ENCODE assay signal across 19 cellular contexts in the genomic region with DNA sequence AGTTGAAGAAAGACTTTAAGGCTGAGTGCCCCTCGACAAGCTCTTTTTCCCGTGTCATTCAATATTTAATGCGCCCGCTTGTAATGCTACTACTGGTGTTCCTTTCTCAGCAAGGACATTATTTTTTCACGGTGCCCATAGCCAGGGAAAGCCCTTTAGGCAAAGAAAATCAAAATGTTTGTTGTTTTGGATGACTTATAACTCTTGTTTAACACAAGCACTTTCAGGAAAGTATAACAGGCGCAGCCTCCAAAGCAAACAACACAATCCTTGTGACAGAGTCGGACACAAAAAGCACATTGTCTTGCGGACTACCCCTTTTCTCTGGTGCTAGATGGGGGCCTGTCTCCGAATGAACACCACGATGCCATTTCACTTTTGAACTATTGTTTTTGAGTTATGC. TPM values are rescaled to one million over a fixed set of nuclear protein-coding genes. Genes with fewer than 3 reads are reported as not detected.
DNase-seq lines count a peak whose midpoint lies in the region; ATAC-seq, FAIRE-seq and TF ChIP-seq lines count a peak whose summit lies in the region.
"Had no signal": no experiment of that assay in that cellular context is flagged by ENCODE, and none has a peak within 500 bp of the region (broad histone marks: within the 10 kb centered on the region; RNA-seq: fewer than 3 reads in every experiment).

No MANE protein-coding gene starts in this region.

- WGBS in H9 (ENCODE audit: extremely low coverage, insufficient read length, low lambda C conversion rate), result no CpG with 5 or more reads among the region's 10 CpGs
- 6% methylated on average over 10 of the region's 10 CpGs; no CpG with 5 or more reads in 1 of the 2 experiments for WGBS in H1 (ENCODE audit: extremely low coverage in 1 of 2, insufficient coverage in 1 of 2, insufficient read length in 1 of 2, insufficient replicate concordance in 2 of 2, low coverage in 1 of 2, low lambda C conversion rate in 2 of 2, missing lambda C conversion rate in 1 of 2), 2 experiments

- POLR2A ChIA-PET in H1 (lab: Charles Lee; ENCODE audit: partially characterized antibody), result interaction anchor here (1.0 to 8.9 kb wide), 11 partner anchors 7 to 301 kb away, joined by 3 to 80 read pairs (median 19); partner anchors contain the start of genes ZIC2 and ZIC5

- no peak overlapping the region for H3K56ac ChIP-seq in H9 (ENCODE audit: insufficient read length, low read depth, low read length)
- H3K56ac ChIP-seq in H1 (replicated peaks; ENCODE audit: insufficient read length, low read depth, low read length), result no peak overlapping the region

- H3K18ac ChIP-seq in H9 (ENCODE audit: insufficient read length, low read depth, low read length), result no peak overlapping the region
- H3K18ac ChIP-seq in H1 (ENCODE audit: extremely low read depth, low read length), result peak overlapping the region; percentile 6

- no peaks in the 10 kb centered on the region for H4K20me1 ChIP-seq in H9 (ENCODE audit: control insufficient read depth, insufficient read depth, insufficient read length)
- peaks cover 2 to 4% of the 10 kb centered on the region in 2 experiments for H4K20me1 ChIP-seq in H1 (replicated peaks in 1 of 2; ENCODE audit: control insufficient read depth in 1 of 2, insufficient read depth in 2 of 2, low read length in 2 of 2)

- H3K36me3 Mint-ChIP-seq in H9 (ENCODE audit: insufficient read depth in 1 of 3, low read depth in 3 of 3) (peaks cover 5 to 7% (median 6%) of the 10 kb centered on the region in 3 experiments), nephron (ENCODE audit: low read depth) (no peaks in the 10 kb centered on the region)

- TF ChIP-seq POLR2A in H1 (IDR thresholded peaks at IDR 0.05; ENCODE audit: control extremely low read depth in 1 of 2, low read depth in 2 of 2, low read length in 2 of 2), result no peak

- H3K4me1 ChIP-seq in H9 (ENCODE audit: insufficient read depth, low read length), result peaks cover 4% of the 10 kb centered on the region; the same call in 1 of the 2 replicates
- H3K4me1 ChIP-seq in H1 (replicated peaks in 1 of 4; ENCODE audit: control insufficient read depth in 3 of 4, insufficient read depth in 4 of 4, low read length in 3 of 4), result peaks cover 9 to 39% (median 23%) of the 10 kb centered on the region in 4 experiments
- peaks cover 0 to 33% of the 10 kb centered on the region in 2 donors for H3K4me1 ChIP-seq in right atrium auricular region
- H3K4me1 ChIP-seq: parathyroid adenoma had no signal

- H3K36me3 ChIP-seq in H1 (ENCODE audit: control insufficient read depth in 2 of 4, insufficient read depth in 4 of 4, low read length in 3 of 4), result peaks cover 0 to 14% (median 5%) of the 10 kb centered on the region in 4 experiments; a peak in 3 of 8 replicates
- H3K36me3 ChIP-seq in right atrium auricular region, result no peaks in the 10 kb centered on the region
- H3K36me3 ChIP-seq: heart right ventricle had no signal

- H3K27me3 Mint-ChIP-seq in H9 (ENCODE audit: low read depth) (peaks cover 80% of the 10 kb centered on the region), nephron (ENCODE audit: low read depth) (peaks cover 100% of the 10 kb centered on the region)

- peak overlapping the region; percentile 36 to 69 (median 54) for H3K4me3 ChIP-seq in H1 (ENCODE audit: extremely low read depth in 1 of 4, insufficient read depth in 2 of 4, low read depth in 3 of 4, low read length in 4 of 4)
- H3K4me3 ChIP-seq in right atrium auricular region, result no peak overlapping the region

- H3K4me1 Mint-ChIP-seq in H9 (peaks cover 66 to 69% of the 10 kb centered on the region in 2 experiments), nephron (peaks cover 35% of the 10 kb centered on the region)

- H3K79me1 ChIP-seq in H9 (ENCODE audit: insufficient read depth, low read depth, low read length, poor library complexity, severe bottlenecking) (no peaks in the 10 kb centered on the region), H1 (ENCODE audit: low read depth, low read length) (no peaks in the 10 kb centered on the region)

- H3T11ph ChIP-seq in H9 (ENCODE audit: low read length), result no peak overlapping the region

- no peak for TF ChIP-seq RAD21 in H1 (IDR thresholded peaks at IDR 0.05 in 1 of 2, conservative IDR thresholded peaks at IDR 0.05 in 1 of 2; ENCODE audit: low read depth in 2 of 2, low read length in 2 of 2)

- H2BK12ac ChIP-seq in H9 (ENCODE audit: insufficient read length, low read depth, low read length) (no peak overlapping the region), H1 (ENCODE audit: low read depth, low read length) (no peak overlapping the region)

- H3K4ac ChIP-seq in H9 (ENCODE audit: low read depth, low read length), result no peak overlapping the region
- H3K4ac ChIP-seq in H1 (replicated peaks; ENCODE audit: insufficient read length, low read depth, low read length), result no peak overlapping the region

- H4K91ac ChIP-seq in H9 (ENCODE audit: insufficient read length, low read depth, low read length) (no peak overlapping the region), H1 (replicated peaks; ENCODE audit: insufficient read length, low read length) (peak overlapping the region; percentile 14)

- H2BK20ac ChIP-seq in H9 (ENCODE audit: low read depth, low read length, poor library complexity, severe bottlenecking) (no peak overlapping the region), H1 (ENCODE audit: low read length) (no peak overlapping the region)

- H3K9ac ChIP-seq in H9 (ENCODE audit: extremely low read depth, insufficient read length, low read length) (peak overlapping the region; percentile 6), H1 (replicated peaks in 1 of 4; ENCODE audit: extremely low read depth in 1 of 4, low read depth in 3 of 4, low read length in 3 of 4) (no peak overlapping the region)
- H3K9ac ChIP-seq: parathyroid adenoma had no signal

- CTCF ChIA-PET in H1 (lab: Charles Lee; ENCODE audit: partially characterized antibody), result interaction anchor here (1.0 to 11.7 kb wide), 18 partner anchors 8 to 303 kb away, joined by 3 to 93 read pairs (median 6); partner anchors contain the start of gene PCCA

- H2BK15ac ChIP-seq in H9 (ENCODE audit: low read depth, low read length), result no peak overlapping the region
- no peak overlapping the region; the same call in 1 of the 2 replicates for H2BK15ac ChIP-seq in H1 (ENCODE audit: low read length)

- H2BK5ac ChIP-seq in H9 (ENCODE audit: insufficient read length, low read length), result no peak overlapping the region
- H2BK5ac ChIP-seq in H1 (ENCODE audit: low read depth, low read length), result no peak overlapping the region

- DNase-seq in Ammon's horn (ENCODE audit: low spot score) (peak; percentile 65), H9 (no peak), H1 (ENCODE audit: low read depth in 1 of 2, low spot score in 2 of 2) (no peak), right atrium auricular region (ENCODE audit: low spot score) (no peak), NCI-H1105 (lab: John Stamatoyannopoulos, UW) (no peak), SHP77 (lab: John Stamatoyannopoulos, UW) (no peak)
- DNase-seq: activated gamma-delta T cell treated with Interleukin-2 at 50 U/mL for 16 hours, heart right ventricle, NCI-H187 treated with DMSO at 0.1 percent for 48 hours, T-helper 9 cell had no signal

- H3K79me2 ChIP-seq in H9 (ENCODE audit: insufficient read depth, low read length), result no peaks in the 10 kb centered on the region
- 0 out of 4 replicates have a peak, but pooled peaks cover 0 to under 1% of the 10 kb centered on the region in 2 experiments for H3K79me2 ChIP-seq in H1 (ENCODE audit: control insufficient read depth in 1 of 2, insufficient read depth in 2 of 2, low read length in 2 of 2)
- H3K79me2 ChIP-seq: parathyroid adenoma had no signal

- H3K27ac ChIP-seq in H9 (ENCODE audit: insufficient read length, low read depth, low read length) (no peak overlapping the region), H1 (ENCODE audit: low read depth, low read length) (no peak overlapping the region), right atrium auricular region (no peak overlapping the region)
- H3K27ac ChIP-seq: heart right ventricle, parathyroid adenoma had no signal

- H4K8ac ChIP-seq in H9 (replicated peaks; ENCODE audit: insufficient read length, low read depth, low read length), result no peak overlapping the region
- no peak overlapping the region for H4K8ac ChIP-seq in H1 (ENCODE audit: extremely low read depth, insufficient read depth, low read length)

- H2BK120ac ChIP-seq in H9 (ENCODE audit: low read depth, low read length, poor library complexity, severe bottlenecking), result no peak overlapping the region
- no peak overlapping the region for H2BK120ac ChIP-seq in H1 (replicated peaks; ENCODE audit: low read depth, low read length)

- TF ChIP-seq CTCF in H9 (conservative IDR thresholded peaks at IDR 0.05) (no peak), H1 (IDR thresholded peaks at IDR 0.05; ENCODE audit: control extremely low read depth in 1 of 3, insufficient read depth in 1 of 3, low read depth in 1 of 3, low read length in 3 of 3) (no peak), nephron (IDR thresholded peaks at IDR 0.05; ENCODE audit: unreplicated experiment in 3 of 3) (no peak), right atrium auricular region (IDR thresholded peaks at IDR 0.05) (no peak)

- no peak overlapping the region for H4K5ac ChIP-seq in H9 (ENCODE audit: insufficient read length, low read depth, low read length)
- no peak overlapping the region for H4K5ac ChIP-seq in H1 (ENCODE audit: insufficient read length, low read depth, low read length)

- H3K23ac ChIP-seq in H9 (ENCODE audit: insufficient read length, low read depth, low read length) (no peak overlapping the region), H1 (ENCODE audit: insufficient read length) (no peak overlapping the region)

- TF ChIP-seq EP300 in H1 (IDR thresholded peaks at IDR 0.05; ENCODE audit: borderline replicate concordance in 1 of 2, low read depth in 2 of 2, low read length in 2 of 2), result no peak

- H2AFZ ChIP-seq in H9 (ENCODE audit: low read length) (no peak overlapping the region), H1 (ENCODE audit: low read length) (no peak overlapping the region)
- H2AFZ ChIP-seq: parathyroid adenoma had no signal

- no peaks in the 10 kb centered on the region for H3K9me3 ChIP-seq in H9 (ENCODE audit: control insufficient read depth, low read depth, low read length)
- no peaks in the 10 kb centered on the region for H3K9me3 ChIP-seq in H1 (ENCODE audit: insufficient read depth in 2 of 2, low read depth in 1 of 2, low read length in 1 of 2)
- H3K9me3 ChIP-seq in right atrium auricular region, result no peaks in the 10 kb centered on the region
- H3K9me3 ChIP-seq: heart right ventricle had no signal

- H3K27ac Mint-ChIP-seq in H9 (no peak overlapping the region), nephron (peak overlapping the region; percentile 16 to 84 (median 23))

- H3K9me3 Mint-ChIP-seq in H9, result no peaks in the 10 kb centered on the region
- H3K9me3 Mint-ChIP-seq in nephron, result no peaks in the 10 kb centered on the region

- H3K4me3 Mint-ChIP-seq in H9 (peak overlapping the region; percentile 73 to 89), nephron (peak overlapping the region; percentile 61 to 77 (median 69))

- peaks cover 34% of the 10 kb centered on the region; the same call in 1 of the 2 replicates for H3K27me3 ChIP-seq in H9 (ENCODE audit: insufficient read depth, low read length)
- H3K27me3 ChIP-seq in H1 (replicated peaks in 1 of 4; ENCODE audit: control insufficient read depth in 3 of 4, extremely low read depth in 1 of 4, insufficient read depth in 3 of 4, low read length in 3 of 4), result peaks cover 12 to 62% (median 48%) of the 10 kb centered on the region in 4 experiments; a peak in 6 of 7 replicates
- H3K27me3 ChIP-seq in right atrium auricular region, result peaks cover 69 to 71% of the 10 kb centered on the region in 2 donors

- H3K14ac ChIP-seq in H9 (ENCODE audit: insufficient read depth, low read length) (no peak overlapping the region), H1 (ENCODE audit: insufficient read length) (no peak overlapping the region)

- H2AK5ac ChIP-seq in H9 (ENCODE audit: insufficient read length, low read length) (no peak overlapping the region), H1 (ENCODE audit: low read depth, low read length) (no peak overlapping the region)

- H3K4me2 ChIP-seq in H9 (ENCODE audit: insufficient read depth, insufficient read length, low read length) (peak overlapping the region; percentile 87), H1 (ENCODE audit: insufficient read depth in 1 of 2, low read depth in 2 of 2, low read length in 2 of 2) (peak overlapping the region; percentile 98 to 100)

- no peak for ATAC-seq in HG03354 (IDR thresholded peaks at IDR 0.05; ENCODE audit: poor library complexity, severe bottlenecking, unreplicated experiment)
- ATAC-seq: heart right ventricle had no signal

- H3K23me2 ChIP-seq in H9 (ENCODE audit: insufficient read length, low read depth, low read length, poor library complexity, severe bottlenecking) (peaks cover 42% of the 10 kb centered on the region), H1 (ENCODE audit: low read depth, low read length) (peaks cover 40% of the 10 kb centered on the region)

- FAIRE-seq in H1 (lab: Jason Lieb, UNC), result no peak
- FAIRE-seq: GM12892 had no signal

RNA-seq across cellular contexts. Expression of gene ZIC5, which starts 12.4 kb away (rescaled TPM):
- total RNA-seq in H9 (2021) (51.9 and 52.6 TPM in 2 replicates), right atrium auricular region (not detected)
- total RNA-seq in H1 (2021; fragmentation: NEBNext Ultra II Directional; extraction: Animal tissue kit (Norgen Biotek cat#: 25700)), result 51.0 and 52.7 TPM in 2 replicates
- polyA plus RNA-seq in H1 (2011; rRNA removed), result 14.2 and 14.8 TPM in 2 replicates
- polyA plus RNA-seq in H1 (2011; cell fraction: cytosol; rRNA removed), result 13.2 TPM
- 22.7 TPM for polyA plus RNA-seq in H1 (2011; cell fraction: nucleus; rRNA removed)
- polyA plus RNA-seq in H1 (2012, experiment 1 of 2), result 16.2 to 29.3 TPM (median 20.3 TPM) in 4 replicates
- 15.1 TPM for polyA plus RNA-seq in H1 (2012, experiment 2 of 2)
- polyA plus RNA-seq in H1 (2013, experiment 1 of 2), result 31.4 TPM
- 28.2 TPM for polyA plus RNA-seq in H1 (2013, experiment 2 of 2)
- polyA minus RNA-seq in H1 (2011; rRNA and poly(A)+ RNA removed), result 16.6 and 20.0 TPM in 2 replicates
- polyA minus RNA-seq in H1 (2011; cell fraction: cytosol; rRNA and poly(A)+ RNA removed), result 22.3 TPM
- 42.4 TPM for polyA minus RNA-seq in H1 (2011; cell fraction: nucleus; rRNA and poly(A)+ RNA removed)
- total RNA-seq: heart right ventricle, liver, RPMI7951, urinary bladder had no signal
- polyA plus RNA-seq: BJ, esophagus, heart right ventricle, liver, urinary bladder had no signal

RNA-seq across cellular contexts. Expression of gene ZIC2, which starts 22.5 kb away (rescaled TPM):
- 426 and 454 TPM in 2 replicates for total RNA-seq in H9 (2021)
- total RNA-seq in H1 (2021; fragmentation: NEBNext Ultra II Directional; extraction: Animal tissue kit (Norgen Biotek cat#: 25700)), result 372 and 429 TPM in 2 replicates
- 53.2 and 67.1 TPM in 2 replicates for polyA plus RNA-seq in H1 (2011; rRNA removed)
- 54.3 TPM for polyA plus RNA-seq in H1 (2011; cell fraction: cytosol; rRNA removed)
- polyA plus RNA-seq in H1 (2011; cell fraction: nucleus; rRNA removed), result 212 TPM
- polyA plus RNA-seq in H1 (2012, experiment 1 of 2), result 149 to 263 TPM (median 185 TPM) in 4 replicates
- polyA plus RNA-seq in H1 (2012, experiment 2 of 2), result 87.1 TPM
- 140 TPM for polyA plus RNA-seq in H1 (2013, experiment 1 of 2)
- polyA plus RNA-seq in H1 (2013, experiment 2 of 2), result 134 TPM
- 32.3 and 40.3 TPM in 2 replicates for polyA minus RNA-seq in H1 (2011; rRNA and poly(A)+ RNA removed)
- 164 TPM for polyA minus RNA-seq in H1 (2011; cell fraction: cytosol; rRNA and poly(A)+ RNA removed)
- 103 TPM for polyA minus RNA-seq in H1 (2011; cell fraction: nucleus; rRNA and poly(A)+ RNA removed)
- total RNA-seq in right atrium auricular region, result under 1 TPM in 1 of 2 donors, not detected in 1; 0.08 TPM
- total RNA-seq: heart right ventricle, liver had no signal
- polyA plus RNA-seq: BJ, heart right ventricle, liver, urinary bladder had no signal

Comparison
In these comparisons a context has a peak if more than half of its experiments do, and no peak if none do; other contexts are left out.
1. H3K27ac Mint-ChIP-seq: peak in nephron (3 of 3); none in H9 (0 of 3).
2. H3K4me3 ChIP-seq: peak in H1 (4 of 4); none in right atrium auricular region (0 of 2).
3. RNA of gene ZIC5, which starts 12.4 kb away (total RNA-seq): 51.0 to 52.7 TPM in H1 and 51.9 to 52.6 TPM in H9; not detected in right atrium auricular region; every median in the first group is over 10 times any median in the second.
4. RNA of gene ZIC2, which starts 22.5 kb away (total RNA-seq): 426 to 454 TPM in H9 and 372 to 429 TPM in H1; 0.08 TPM in right atrium auricular region; every median in the first group is over 100 times any median in the second.